ENCODE assay signal across 19 cellular contexts in the genomic region with DNA sequence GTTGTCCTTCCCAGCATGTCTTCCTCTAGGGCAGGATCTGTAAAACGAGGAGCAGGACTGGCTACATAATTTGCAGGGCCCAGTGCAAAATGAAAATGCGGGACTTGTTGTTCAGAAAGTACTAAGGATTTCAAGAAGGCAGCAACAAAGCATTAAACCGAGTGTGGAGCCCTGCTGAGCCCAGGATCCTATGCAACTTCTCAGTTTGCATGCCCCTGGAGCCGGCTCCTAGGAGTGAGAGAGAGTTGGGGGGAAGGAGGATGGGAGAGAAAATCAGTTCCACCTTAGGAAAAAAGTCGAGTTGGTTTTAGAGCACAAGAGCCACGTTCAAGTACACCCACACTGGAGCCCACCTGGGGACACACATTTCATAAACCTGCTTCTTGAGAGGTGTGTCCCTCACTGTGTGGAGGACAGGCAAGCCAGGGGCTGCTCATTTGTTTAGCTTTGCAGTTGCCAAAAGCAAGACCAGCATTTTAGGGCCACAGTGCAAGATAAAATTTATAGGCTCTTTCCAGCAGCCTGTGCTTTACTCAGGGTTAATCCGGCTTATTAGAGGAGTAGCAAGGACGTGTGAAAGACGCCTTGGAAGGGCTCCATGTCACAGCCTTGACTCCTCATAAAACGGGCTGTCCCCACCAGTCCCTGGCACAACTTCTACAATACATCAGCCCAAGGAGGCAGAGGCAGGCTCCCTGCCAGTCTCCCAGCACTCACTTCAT.
DNase-seq lines count a peak whose midpoint lies in the region; ATAC-seq and TF ChIP-seq lines count a peak whose summit lies in the region.
"Had no signal": no experiment of that assay in that cellular context is flagged by ENCODE, and none has a peak within 500 bp of the region (broad histone marks: within the 10 kb centered on the region; RNA-seq: fewer than 3 reads in every experiment).

No MANE protein-coding gene starts in this region.

- no peaks in the 10 kb centered on the region for H3K9me3 Mint-ChIP-seq in endodermal cell
- H3K9me3 Mint-ChIP-seq in nephron: no peaks in the 10 kb centered on the region
- H3K9me3 Mint-ChIP-seq: activated CD4-positive, alpha-beta T cell treated with anti-CD3 and anti-CD28 coated beads, Interleukin-2, amount 10 ng/mL, durations not matched to agents 7 days and 5 days; activated naive CD4-positive, alpha-beta T cell treated with anti-CD3 and anti-CD28 coated beads for 36 hours; dendritic cell treated with granulocyte-macrophage colony-stimulating factor and Interleukin-4, amounts not matched to agents 40 ng/mL and 50 ng/mL, for 4 days had no signal

- H3K27ac ChIP-seq in endodermal cell (ENCODE audit: low read depth, low read length): no peak overlapping the region
- H3K27ac ChIP-seq in substantia nigra (ENCODE audit: low read depth, low read length, poor library complexity, severe bottlenecking): no peak overlapping the region
- no peak overlapping the region for H3K27ac ChIP-seq in OCI-LY7 (ENCODE audit: low read depth, low read length, poor library complexity, severe bottlenecking)
- H3K27ac ChIP-seq: body of pancreas, epithelial cell of prostate, thoracic aorta had no signal

- H3K9me3 ChIP-seq in endodermal cell (ENCODE audit: control insufficient read depth, low read length): no peaks in the 10 kb centered on the region
- no peaks in the 10 kb centered on the region for H3K9me3 ChIP-seq in OCI-LY7 (ENCODE audit: low read length)
- H3K9me3 ChIP-seq: body of pancreas, thoracic aorta had no signal

- DNase-seq in LNCaP clone FGC (ENCODE audit: low read depth) (peak; percentile 90), endodermal cell (peak; percentile 75), substantia nigra (lab: John Stamatoyannopoulos, UW) (peak in 27 of 49 donors; percentile 4 to 63 (median 27)), SIG-M5 (lab: John Stamatoyannopoulos, UW) (no peak), OCI-LY7 (ENCODE audit: low spot score) (no peak)
- no peak for DNase-seq in stimulated activated CD4-positive, alpha-beta T cell treated with anti-CD3 and anti-CD28 coated beads, Interleukin-2, amount 100 ng/mL, for 24 hours
- DNase-seq: activated CD4-positive, alpha-beta T cell treated with anti-CD3 and anti-CD28 coated beads, Interleukin-2, amount 10 ng/mL, durations not matched to agents 7 days and 5 days; activated naive CD4-positive, alpha-beta T cell treated with anti-CD3 and anti-CD28 coated beads for 36 hours; AML-193; foreskin melanocyte; GOT3; KBM-7 had no signal

- TF ChIP-seq CTCF in LNCaP clone FGC (IDR thresholded peaks at IDR 0.05; ENCODE audit: control insufficient read depth, extremely low read depth, insufficient read depth) (no peak), endodermal cell (conservative IDR thresholded peaks at IDR 0.05) (no peak), nephron (IDR thresholded peaks at IDR 0.05; ENCODE audit: unreplicated experiment in 3 of 3) (no peak), OCI-LY7 (conservative IDR thresholded peaks at IDR 0.05; ENCODE audit: low read length) (no peak)

- no peak overlapping the region for H3K4me2 ChIP-seq in OCI-LY7 (ENCODE audit: low read length)

- no peak overlapping the region for H3K4me3 Mint-ChIP-seq in endodermal cell
- no peak overlapping the region for H3K4me3 Mint-ChIP-seq in nephron
- H3K4me3 Mint-ChIP-seq: activated CD4-positive, alpha-beta T cell treated with anti-CD3 and anti-CD28 coated beads, Interleukin-2, amount 10 ng/mL, durations not matched to agents 7 days and 5 days; activated naive CD4-positive, alpha-beta T cell treated with anti-CD3 and anti-CD28 coated beads for 36 hours; dendritic cell treated with granulocyte-macrophage colony-stimulating factor and Interleukin-4, amounts not matched to agents 40 ng/mL and 50 ng/mL, for 4 days had no signal

- 48 to 60% methylated on average over 7 to 10 of the region's 10 CpGs for WGBS in endodermal cell (ENCODE audit: insufficient coverage in 1 of 2, insufficient read length in 1 of 2), 2 experiments

- H3K27me3 Mint-ChIP-seq in endodermal cell (ENCODE audit: insufficient read depth) (no peaks in the 10 kb centered on the region), nephron (ENCODE audit: low read depth) (no peaks in the 10 kb centered on the region)
- H3K27me3 Mint-ChIP-seq: activated CD4-positive, alpha-beta T cell treated with anti-CD3 and anti-CD28 coated beads, Interleukin-2, amount 10 ng/mL, durations not matched to agents 7 days and 5 days; dendritic cell treated with granulocyte-macrophage colony-stimulating factor and Interleukin-4, amounts not matched to agents 40 ng/mL and 50 ng/mL, for 4 days had no signal

- peak overlapping the region; percentile 52 for H3K27ac Mint-ChIP-seq in endodermal cell
- peak overlapping the region; percentile 62 to 82 (median 74) for H3K27ac Mint-ChIP-seq in nephron
- H3K27ac Mint-ChIP-seq: activated CD4-positive, alpha-beta T cell treated with anti-CD3 and anti-CD28 coated beads, Interleukin-2, amount 10 ng/mL, durations not matched to agents 7 days and 5 days; activated naive CD4-positive, alpha-beta T cell treated with anti-CD3 and anti-CD28 coated beads for 36 hours; dendritic cell treated with granulocyte-macrophage colony-stimulating factor and Interleukin-4, amounts not matched to agents 40 ng/mL and 50 ng/mL, for 4 days had no signal

- no peak overlapping the region for H2AFZ ChIP-seq in OCI-LY7 (ENCODE audit: low read length)

- no peaks in the 10 kb centered on the region for H3K9me2 ChIP-seq in OCI-LY7 (ENCODE audit: insufficient read depth, low read length)

- H3K36me3 ChIP-seq in endodermal cell (ENCODE audit: control insufficient read depth, insufficient read depth, low read length) (no peaks in the 10 kb centered on the region), OCI-LY7 (ENCODE audit: insufficient read depth, low read length) (no peaks in the 10 kb centered on the region)
- H3K36me3 ChIP-seq: thoracic aorta had no signal

- H3K79me2 ChIP-seq in OCI-LY7 (ENCODE audit: insufficient read depth, low read depth, low read length): no peaks in the 10 kb centered on the region

- no peaks in the 10 kb centered on the region for H3K27me3 ChIP-seq in endodermal cell (ENCODE audit: control insufficient read depth, insufficient read depth, low read length, poor library complexity, severe bottlenecking)
- H3K27me3 ChIP-seq: body of pancreas had no signal

- intact Hi-C loops in OCI-LY7 (cut with micrococcal nuclease; ENCODE audit: unreplicated experiment): no loop called here

- peaks cover 51% of the 10 kb centered on the region for H3K4me1 Mint-ChIP-seq in endodermal cell
- peaks cover 40% of the 10 kb centered on the region for H3K4me1 Mint-ChIP-seq in nephron
- H3K4me1 Mint-ChIP-seq: activated CD4-positive, alpha-beta T cell treated with anti-CD3 and anti-CD28 coated beads, Interleukin-2, amount 10 ng/mL, durations not matched to agents 7 days and 5 days had no signal

- no peak overlapping the region for H3K4me3 ChIP-seq in LNCaP clone FGC (ENCODE audit: low read depth, low read length)
- peak overlapping the region; percentile 44 for H3K4me3 ChIP-seq in endodermal cell (ENCODE audit: low read length)
- no peak overlapping the region for H3K4me3 ChIP-seq in OCI-LY7 (ENCODE audit: low read depth, low read length, poor library complexity, severe bottlenecking)
- H3K4me3 ChIP-seq: body of pancreas, thoracic aorta had no signal

- H3K4me1 ChIP-seq in endodermal cell (ENCODE audit: control insufficient read depth, insufficient read depth, low read length) (peaks cover 21% of the 10 kb centered on the region), OCI-LY7 (ENCODE audit: insufficient read depth, low read length, poor library complexity, severe bottlenecking) (no peaks in the 10 kb centered on the region)

- ATAC-seq in HG03045 (IDR thresholded peaks at IDR 0.05; ENCODE audit: unreplicated experiment): no peak
- ATAC-seq: body of pancreas, sciatic nerve had no signal

- H3K9ac ChIP-seq in endodermal cell (ENCODE audit: extremely low read depth, low read length, poor library complexity, severe bottlenecking): no peak overlapping the region

- CTCF ChIA-PET in OCI-LY7 (lab: Charles Lee; ENCODE audit: unreplicated experiment): no interaction called here

- H3K36me3 Mint-ChIP-seq in endodermal cell (ENCODE audit: low read depth) (no peaks in the 10 kb centered on the region), nephron (ENCODE audit: low read depth) (no peaks in the 10 kb centered on the region)

- POLR2A ChIA-PET in OCI-LY7 (lab: Charles Lee): no interaction called here

- no peaks in the 10 kb centered on the region for H4K20me1 ChIP-seq in OCI-LY7 (ENCODE audit: insufficient read depth, low read length)

- BruUV-seq in OCI-LY7 (replicated peaks; lab: Mats Ljungman, UMichigan): no TSS peak

Comparison
In these comparisons a context has a peak if more than half of its experiments do, and no peak if none do; other contexts are left out.
1. DNase-seq: peak in LNCaP clone FGC (single experiment), endodermal cell (single experiment) and substantia nigra (27 of 49); none in SIG-M5 (single experiment), OCI-LY7 (single experiment) and stimulated activated CD4-positive, alpha-beta T cell treated with anti-CD3 and anti-CD28 coated beads, Interleukin-2, amount 100 ng/mL, for 24 hours (0 of 2).